In genomic region chr1:9245230-9245619, GRCh38 we compare ENCODE assay signal across 30 cellular contexts. TPM values are rescaled to one million over a fixed set of nuclear protein-coding genes. Genes with fewer than 3 reads are reported as not detected.
DNase-seq lines count a peak whose midpoint lies in the region; ATAC-seq, FAIRE-seq and TF ChIP-seq lines count a peak whose summit lies in the region.
"Had no signal": no experiment of that assay in that cellular context is flagged by ENCODE, and none has a peak within 500 bp of the region (broad histone marks: within the 10 kb centered on the region; RNA-seq: fewer than 3 reads in every experiment).

No MANE protein-coding gene starts in this region.

- 69 to 70% methylated on average over 15 of the region's 15 CpGs for WGBS in pancreas, 2 donors
- WGBS in transverse colon (ENCODE audit: low coverage in 1 of 2), 2 donors = 94% methylated on average over 13 of the region's 15 CpGs; no CpG with 5 or more reads in 1 of the 2 donors

- no peak for TF ChIP-seq CTCF in left ventricle myocardium inferior (IDR thresholded peaks at IDR 0.05; ENCODE audit: borderline replicate concordance)
- no peak for TF ChIP-seq CTCF in pancreas (IDR thresholded peaks at IDR 0.05)
- no peak for TF ChIP-seq CTCF in transverse colon (IDR thresholded peaks at IDR 0.05)
- no peak for TF ChIP-seq CTCF in endothelial cell (IDR thresholded peaks at IDR 0.05; ENCODE audit: unreplicated experiment)

- H3K4me3 Mint-ChIP-seq in dendritic cell treated with granulocyte-macrophage colony-stimulating factor and Interleukin-4, amounts not matched to agents 40 ng/mL and 50 ng/mL, for 4 days = no peak overlapping the region
- H3K4me3 Mint-ChIP-seq in endothelial cell (ENCODE audit: unreplicated experiment) = no peak overlapping the region
- H3K4me3 Mint-ChIP-seq: activated CD8-positive, alpha-beta T cell treated with anti-CD3 and anti-CD28 coated beads for 36 hours; B cell; brain; endodermal cell; H9 had no signal

- H3K27ac ChIP-seq in left ventricle myocardium inferior (replicated peaks) = peak overlapping the region; percentile 97
- peak overlapping the region; percentile 26 to 91 (median 60) for H3K27ac ChIP-seq in pancreas
- H3K27ac ChIP-seq in transverse colon = peak overlapping the region; percentile 47 to 70 (median 62)
- H3K27ac ChIP-seq: PC-9 had no signal

- no peak for ATAC-seq in Right ventricle myocardium inferior
- no peak for ATAC-seq in pancreas
- no peak for ATAC-seq in GM18907 (IDR thresholded peaks at IDR 0.05; ENCODE audit: unreplicated experiment)
- ATAC-seq: activated CD4-positive, CD25-positive, alpha-beta regulatory T cell treated with anti-CD3 and anti-CD28 coated beads, Interleukin-2, amount 50 U/mL, for 24 hours; activated CD8-positive, alpha-beta T cell treated with anti-CD3 and anti-CD28 coated beads for 36 hours; sciatic nerve had no signal

- FAIRE-seq in pancreas (lab: Jason Lieb, UNC) = no peak
- FAIRE-seq: A204.1, colon, HTR-8/SVneo, urothelium cell line had no signal

- H3K4me1 ChIP-seq in left ventricle myocardium inferior (peaks cover 100% of the 10 kb centered on the region), pancreas (peaks cover 36 to 65% (median 45%) of the 10 kb centered on the region in 3 donors), transverse colon (peaks cover 8 to 70% (median 35%) of the 10 kb centered on the region in 4 donors)

- no peak for TF ChIP-seq EP300 in transverse colon (IDR thresholded peaks at IDR 0.05; ENCODE audit: low read depth)

- peaks cover 70% of the 10 kb centered on the region for H3K36me3 Mint-ChIP-seq in dendritic cell treated with granulocyte-macrophage colony-stimulating factor and Interleukin-4, amounts not matched to agents 40 ng/mL and 50 ng/mL, for 4 days (ENCODE audit: low read depth)
- H3K36me3 Mint-ChIP-seq in endothelial cell (ENCODE audit: low read depth, unreplicated experiment) = peaks cover 9% of the 10 kb centered on the region

- H3K27ac Mint-ChIP-seq in dendritic cell treated with granulocyte-macrophage colony-stimulating factor and Interleukin-4, amounts not matched to agents 40 ng/mL and 50 ng/mL, for 4 days = peak overlapping the region; percentile 49
- no peak overlapping the region for H3K27ac Mint-ChIP-seq in endothelial cell (ENCODE audit: unreplicated experiment)
- H3K27ac Mint-ChIP-seq: activated CD8-positive, alpha-beta T cell treated with anti-CD3 and anti-CD28 coated beads for 36 hours; B cell; endodermal cell had no signal

- no peak for DNase-seq in left ventricle myocardium inferior
- DNase-seq in Right ventricle myocardium inferior (ENCODE audit: missing footprints) = no peak
- DNase-seq in pancreas = peak in 2 of 6 donors; percentile 40 to 72
- DNase-seq in transverse colon = no peak
- DNase-seq in endothelial cell (ENCODE audit: low spot score) = no peak
- no peak for DNase-seq in activated CD4-positive, alpha-beta T cell treated with anti-CD3 and anti-CD28 coated beads, Interleukin-2, amount 50 U/mL, for 48 hours
- DNase-seq: activated CD8-positive, alpha-beta T cell treated with anti-CD3 and anti-CD28 coated beads for 36 hours; activated gamma-delta T cell; DMS79 treated with DMSO at 0.1 percent for 48 hours; endodermal cell; H9; Karpas-422; kidney glomerular epithelial cell; mesendoderm; naive B cell; NCI-H1694; NCI-H524 treated with DMSO at 0.1 percent for 48 hours; NK-92 treated with Interleukin-12 subunit alpha and Interleukin-12 subunit beta, amount 100 ng/mL, for 24 hours; SIG-M5 had no signal

- no peak overlapping the region for H3K4me3 ChIP-seq in left ventricle myocardium inferior
- no peak overlapping the region for H3K4me3 ChIP-seq in pancreas
- no peak overlapping the region for H3K4me3 ChIP-seq in transverse colon
- H3K4me3 ChIP-seq: PC-9 had no signal

- H3K4me1 Mint-ChIP-seq in dendritic cell treated with granulocyte-macrophage colony-stimulating factor and Interleukin-4, amounts not matched to agents 40 ng/mL and 50 ng/mL, for 4 days (ENCODE audit: low read depth) = peaks cover 56% of the 10 kb centered on the region
- H3K4me1 Mint-ChIP-seq in endothelial cell (ENCODE audit: unreplicated experiment) = peaks cover 19% of the 10 kb centered on the region

- H3K27me3 Mint-ChIP-seq in dendritic cell treated with granulocyte-macrophage colony-stimulating factor and Interleukin-4, amounts not matched to agents 40 ng/mL and 50 ng/mL, for 4 days = no peaks in the 10 kb centered on the region
- peaks cover 7% of the 10 kb centered on the region for H3K27me3 Mint-ChIP-seq in endothelial cell (ENCODE audit: unreplicated experiment)
- H3K27me3 Mint-ChIP-seq: activated CD8-positive, alpha-beta T cell treated with anti-CD3 and anti-CD28 coated beads for 36 hours; B cell; naive B cell had no signal

- no peak for TF ChIP-seq POLR2A in transverse colon (IDR thresholded peaks at IDR 0.05)

- no peaks in the 10 kb centered on the region for H3K9me3 ChIP-seq in left ventricle myocardium inferior (replicated peaks)
- H3K9me3 ChIP-seq in pancreas = no peaks in the 10 kb centered on the region
- no peaks in the 10 kb centered on the region for H3K9me3 ChIP-seq in transverse colon

- H3K36me3 ChIP-seq in left ventricle myocardium inferior (peaks cover 28% of the 10 kb centered on the region), pancreas (peaks cover 0 to 8% (median 3%) of the 10 kb centered on the region in 3 donors), transverse colon (no peaks in the 10 kb centered on the region)

- H3K27me3 ChIP-seq in left ventricle myocardium inferior (ENCODE audit: low read depth) (no peaks in the 10 kb centered on the region), pancreas (no peaks in the 10 kb centered on the region), transverse colon (no peaks in the 10 kb centered on the region)

- no peaks in the 10 kb centered on the region for H3K9me3 Mint-ChIP-seq in dendritic cell treated with granulocyte-macrophage colony-stimulating factor and Interleukin-4, amounts not matched to agents 40 ng/mL and 50 ng/mL, for 4 days
- H3K9me3 Mint-ChIP-seq in endothelial cell (ENCODE audit: unreplicated experiment) = no peaks in the 10 kb centered on the region
- H3K9me3 Mint-ChIP-seq: activated CD8-positive, alpha-beta T cell treated with anti-CD3 and anti-CD28 coated beads for 36 hours; brain; endodermal cell; H9; naive B cell had no signal

- intact Hi-C loops in left ventricle myocardium inferior (cut with micrococcal nuclease) (no loop called here), Right ventricle myocardium inferior (cut with DNase I) (no loop called here), pancreas (cut with DNase I) (no loop called here), transverse colon (cut with DNase I; ENCODE audit: low total_unique reads) (no loop called here)
- intact Hi-C loops in dendritic cell treated with granulocyte-macrophage colony-stimulating factor and Interleukin-4, amounts not matched to agents 40 ng/mL and 50 ng/mL, for 4 days (cut with micrococcal nuclease) = no loop called here

- in situ Hi-C loops in transverse colon (cut with MboI; ENCODE audit: low pct_ligation_motif_present in 1 of 4, low pct_unique_long_range_greater_than_20kb in 1 of 4, low sequenced_read_pairs in 3 of 4) = no loop called here

RNA-seq across cellular contexts. Expression of gene H6PD, which starts 10.7 kb away (rescaled TPM):
- 21.9 TPM for total RNA-seq in left ventricle myocardium inferior
- total RNA-seq in Right ventricle myocardium inferior = 18.7 TPM
- total RNA-seq in pancreas = 10 to 100 TPM; 14.2 to 34.2 (median 18.5) TPM
- 10 to 100 TPM in 1 of 2 donors, 1 to 10 TPM in 1; 8.7 to 13.4 TPM for polyA plus RNA-seq in pancreas
- total RNA-seq in transverse colon = 10 to 100 TPM; 24.1 to 49.4 (median 26.7) TPM
- total RNA-seq in endothelial cell (ENCODE audit: unreplicated experiment) = 18.6 TPM

RNA-seq across cellular contexts. Expression of gene SPSB1, which starts 47.5 kb away (rescaled TPM):
- total RNA-seq in left ventricle myocardium inferior (17.6 TPM), Right ventricle myocardium inferior (16.5 TPM), pancreas (10 to 100 TPM; 10.5 to 27.5 (median 21.0) TPM), transverse colon (10 to 100 TPM; 40.0 to 82.1 (median 52.6) TPM), endothelial cell (ENCODE audit: unreplicated experiment) (8.1 TPM)
- polyA plus RNA-seq in pancreas = 10 to 100 TPM; 11.9 to 15.4 TPM
